Comparison of ENCODE assay signal across 8 cellular contexts in genomic region chr16:15704545-15704987, GRCh38. TPM values are rescaled to one million over a fixed set of nuclear protein-coding genes. Genes with fewer than 3 reads are reported as not detected.
A peak's percentile ranks its signal among the peaks of the same experiment; 100 is the strongest.
DNase-seq lines count a peak whose midpoint lies in the region; ATAC-seq and TF ChIP-seq lines count a peak whose summit lies in the region.

No MANE protein-coding gene starts in this region.

- peak; percentile 87 for DNase-seq in AG08395 (ENCODE audit: low spot score)
- peak; percentile 14 for DNase-seq in NCI-H748 treated with DMSO at 0.1 percent for 48 hours (lab: John Stamatoyannopoulos, UW)
- DNase-seq in activated CD8-positive, alpha-beta T cell treated with anti-CD3 and anti-CD28 coated beads, Interleukin-2, amount 10 ng/mL, durations not matched to agents 7 days and 5 days, result peak; percentile 82
- DNase-seq in effector memory CD4-positive, alpha-beta T cell, result peak; percentile 36 to 58 (median 44)
- DNase-seq in mesothelial cell of epicardium (ENCODE audit: low spot score in 2 of 2, unreplicated experiment in 2 of 2), result peak; percentile 39 to 72
- peak; percentile 54 to 70 for DNase-seq in stimulated activated CD8-positive, alpha-beta memory T cell treated with anti-CD3 and anti-CD28 coated beads, Interleukin-2, amount 100 ng/mL, for 48 hours (ENCODE audit: low read depth in 2 of 2)

- H3K9me3 Mint-ChIP-seq in activated CD8-positive, alpha-beta T cell treated with anti-CD3 and anti-CD28 coated beads, Interleukin-2, amount 10 ng/mL, durations not matched to agents 7 days and 5 days (ENCODE audit: insufficient read depth), result no peaks in the 10 kb centered on the region
- no peaks in the 10 kb centered on the region for H3K9me3 Mint-ChIP-seq in mesothelial cell of epicardium

- peaks cover 39% of the 10 kb centered on the region for H3K36me3 ChIP-seq in effector memory CD4-positive, alpha-beta T cell (ENCODE audit: control insufficient read depth, insufficient read depth, low read length)

- no peak overlapping the region for H3K4me3 ChIP-seq in effector memory CD4-positive, alpha-beta T cell (ENCODE audit: insufficient read depth, low read depth, low read length, poor library complexity, severe bottlenecking)

- no peaks in the 10 kb centered on the region for H3K27me3 Mint-ChIP-seq in activated CD8-positive, alpha-beta T cell treated with anti-CD3 and anti-CD28 coated beads, Interleukin-2, amount 10 ng/mL, durations not matched to agents 7 days and 5 days (ENCODE audit: low read depth)
- H3K27me3 Mint-ChIP-seq in mesothelial cell of epicardium (ENCODE audit: low read depth), result no peaks in the 10 kb centered on the region

- TF ChIP-seq CTCF in mesothelial cell of epicardium (IDR thresholded peaks at IDR 0.05; ENCODE audit: unreplicated experiment), result peak; percentile 71

- H3K27me3 ChIP-seq in effector memory CD4-positive, alpha-beta T cell (replicated peaks; ENCODE audit: control insufficient read depth, insufficient read depth, low read length, poor library complexity, severe bottlenecking), result no peaks in the 10 kb centered on the region

- H3K4me1 Mint-ChIP-seq in activated CD8-positive, alpha-beta T cell treated with anti-CD3 and anti-CD28 coated beads, Interleukin-2, amount 10 ng/mL, durations not matched to agents 7 days and 5 days (ENCODE audit: low read depth), result peaks cover 20% of the 10 kb centered on the region
- H3K4me1 Mint-ChIP-seq in mesothelial cell of epicardium, result no peaks in the 10 kb centered on the region

- H3K4me3 Mint-ChIP-seq in activated CD8-positive, alpha-beta T cell treated with anti-CD3 and anti-CD28 coated beads, Interleukin-2, amount 10 ng/mL, durations not matched to agents 7 days and 5 days, result no peak overlapping the region
- no peak overlapping the region for H3K4me3 Mint-ChIP-seq in mesothelial cell of epicardium

- H3K9me3 ChIP-seq in effector memory CD4-positive, alpha-beta T cell (ENCODE audit: control insufficient read depth, low read length), result no peaks in the 10 kb centered on the region

- CTCF ChIA-PET in activated CD8-positive, alpha-beta T cell treated with anti-CD3 and anti-CD28 coated beads, Interleukin-2, amount 10 ng/mL, durations not matched to agents 7 days and 5 days (lab: Charles Lee), result interaction anchor here (0.5 to 2.2 kb wide), 18 partner anchors 9 to 1154 kb away, joined by 3 to 8 read pairs (median 4); partner anchors contain the start of gene MARF1

- ATAC-seq in GM21381 (IDR thresholded peaks at IDR 0.05; ENCODE audit: unreplicated experiment) (peak; percentile 51), HG02571 (IDR thresholded peaks at IDR 0.05; ENCODE audit: unreplicated experiment) (no peak)
- ATAC-seq in activated CD8-positive, alpha-beta T cell treated with anti-CD3 and anti-CD28 coated beads, Interleukin-2, amount 10 ng/mL, durations not matched to agents 7 days and 5 days, result peak; percentile 69

- H3K27ac ChIP-seq in effector memory CD4-positive, alpha-beta T cell (ENCODE audit: insufficient read depth, low read length, poor library complexity, severe bottlenecking), result no peak overlapping the region

- H3K36me3 Mint-ChIP-seq in activated CD8-positive, alpha-beta T cell treated with anti-CD3 and anti-CD28 coated beads, Interleukin-2, amount 10 ng/mL, durations not matched to agents 7 days and 5 days (ENCODE audit: low read depth), result peaks cover 54% of the 10 kb centered on the region
- peaks cover 9% of the 10 kb centered on the region for H3K36me3 Mint-ChIP-seq in mesothelial cell of epicardium

- no peak overlapping the region for H3K27ac Mint-ChIP-seq in activated CD8-positive, alpha-beta T cell treated with anti-CD3 and anti-CD28 coated beads, Interleukin-2, amount 10 ng/mL, durations not matched to agents 7 days and 5 days
- H3K27ac Mint-ChIP-seq in mesothelial cell of epicardium, result no peak overlapping the region

- POLR2A ChIA-PET in activated CD8-positive, alpha-beta T cell treated with anti-CD3 and anti-CD28 coated beads, Interleukin-2, amount 10 ng/mL, durations not matched to agents 7 days and 5 days (lab: Charles Lee), result no interaction called here

- no peaks in the 10 kb centered on the region for H3K4me1 ChIP-seq in effector memory CD4-positive, alpha-beta T cell (ENCODE audit: control insufficient read depth, insufficient read depth, low read length, poor library complexity, severe bottlenecking)

RNA-seq across cellular contexts. Expression of gene NDE1, which starts 54.5 kb away (rescaled TPM):
- 100 to 1,000 TPM; 140 to 141 TPM for total RNA-seq in activated CD8-positive, alpha-beta T cell treated with anti-CD3 and anti-CD28 coated beads, Interleukin-2, amount 10 ng/mL, durations not matched to agents 7 days and 5 days
- 45.9 to 48.2 TPM (median 46.8 TPM) in 3 replicates for total RNA-seq in mesothelial cell of epicardium

Comparison
In these comparisons a context has a peak if more than half of its experiments do, and no peak if none do; other contexts are left out.
1. DNase-seq: peak in every context shown above with its lines; median percentile 87 in AG08395; 82 in activated CD8-positive, alpha-beta T cell treated with anti-CD3 and anti-CD28 coated beads, Interleukin-2, amount 10 ng/mL, durations not matched to agents 7 days and 5 days; 62 in stimulated activated CD8-positive, alpha-beta memory T cell treated with anti-CD3 and anti-CD28 coated beads, Interleukin-2, amount 100 ng/mL, for 48 hours; 56 in mesothelial cell of epicardium; 44 in effector memory CD4-positive, alpha-beta T cell; 14 in NCI-H748 treated with DMSO at 0.1 percent for 48 hours.